1 cellular context compared by ENCODE assay signal in the genomic region with DNA sequence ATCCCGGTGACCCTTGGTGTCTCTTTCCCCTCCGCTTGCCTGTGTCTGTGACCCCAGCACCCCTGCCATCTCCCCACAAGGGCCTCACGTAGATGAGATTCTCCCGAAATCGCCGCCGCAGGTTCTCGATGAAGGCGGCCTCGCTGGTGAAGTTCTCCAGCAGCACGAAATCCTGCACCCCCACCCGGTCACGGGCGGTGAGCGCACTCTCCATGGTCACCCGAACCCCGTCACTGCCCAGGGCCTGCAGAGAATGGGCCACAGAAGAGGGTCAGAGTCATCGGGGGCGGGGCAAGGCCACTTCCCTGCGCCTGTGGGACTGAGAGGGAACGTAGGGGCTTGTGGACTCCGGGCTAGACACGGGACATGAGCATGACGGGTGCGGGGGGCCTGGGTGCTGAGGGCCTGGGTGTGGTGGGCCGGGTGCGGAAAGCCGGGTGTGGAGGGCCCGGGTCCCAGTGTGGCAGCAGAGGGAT.
TF ChIP-seq lines count a peak whose summit lies in the region.

No MANE protein-coding gene starts in this region.

TF ChIP-seq in K562, 482 proteins besides CTCF, POLR2A, EP300 and RAD21:
- no peak for TF ChIP-seq SMARCA4 (IDR thresholded peaks at IDR 0.05)
- TF ChIP-seq POLR2G (IDR thresholded peaks at IDR 0.05; ENCODE audit: low read depth, low read length): peak; percentile 48
